1 cellular context compared by ENCODE assay signal in the genomic region with DNA sequence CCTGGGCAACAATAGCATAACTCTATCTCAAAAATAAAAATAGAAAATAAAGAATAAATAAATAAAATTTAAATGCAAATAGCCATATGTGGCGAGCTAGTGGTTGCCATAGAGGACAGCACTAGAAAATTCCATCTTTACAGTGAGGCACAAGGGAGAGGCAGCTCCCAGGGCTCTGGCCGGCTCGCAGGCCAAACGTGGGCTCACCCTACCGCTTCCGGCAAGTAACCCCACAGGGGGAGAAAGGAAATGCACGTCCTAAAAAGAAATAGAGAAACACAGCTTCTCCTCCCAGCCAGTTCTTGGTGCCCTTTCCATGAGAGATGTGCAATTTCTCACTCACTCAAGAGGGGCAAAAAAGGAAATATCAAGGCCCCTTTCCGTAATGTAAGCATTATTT.
TF ChIP-seq lines count a peak whose summit lies in the region.

No MANE protein-coding gene starts in this region.

TF ChIP-seq in GM12878, 131 proteins besides CTCF, POLR2A, EP300 and RAD21:
- TF ChIP-seq JUND (IDR thresholded peaks at IDR 0.05; ENCODE audit: low read depth, low read length) (no peak), SRF (IDR thresholded peaks at IDR 0.05; ENCODE audit: low read depth in 2 of 2, low read length in 2 of 2) (peak; percentile 29 to 69; a peak in 1 of 4 replicates)
